Comparison of ENCODE assay signal across 8 cellular contexts in genomic region chr12:12441891-12442461, GRCh38.
A peak's percentile ranks its signal among the peaks of the same experiment; 100 is the strongest.
DNase-seq lines count a peak whose midpoint lies in the region; ATAC-seq and TF ChIP-seq lines count a peak whose summit lies in the region.

No MANE protein-coding gene starts in this region.

- ATAC-seq in HG03135 (IDR thresholded peaks at IDR 0.05; ENCODE audit: unreplicated experiment) (peak; percentile 58), HG02852 (IDR thresholded peaks at IDR 0.05; ENCODE audit: unreplicated experiment) (no peak), HG02970 (IDR thresholded peaks at IDR 0.05; ENCODE audit: low FRiP score, unreplicated experiment) (no peak), GM21390 (IDR thresholded peaks at IDR 0.05; ENCODE audit: unreplicated experiment) (no peak)

- peak; percentile 53 for TF ChIP-seq POLR2A in erythroblast (IDR thresholded peaks at IDR 0.05; ENCODE audit: low read length)

- DNase-seq in activated CD4-positive, alpha-beta T cell treated with anti-CD3 and anti-CD28 coated beads, Interleukin-2, amount 50 U/mL, for 1 hour = peak; percentile 41
- DNase-seq in erythroblast (lab: John Stamatoyannopoulos, UW) (peak; percentile 71 to 92), pons (ENCODE audit: low spot score) (no peak)
- DNase-seq in stimulated activated CD8-positive, alpha-beta memory T cell treated with anti-CD3 and anti-CD28 coated beads, Interleukin-12 subunit alpha, Interleukin-12 subunit beta, amount 100 ng/mL, for 4 hours (ENCODE audit: low read depth) = peak; percentile 19
